Comparison of ENCODE assay signal across 1 cellular context in the genomic region with DNA sequence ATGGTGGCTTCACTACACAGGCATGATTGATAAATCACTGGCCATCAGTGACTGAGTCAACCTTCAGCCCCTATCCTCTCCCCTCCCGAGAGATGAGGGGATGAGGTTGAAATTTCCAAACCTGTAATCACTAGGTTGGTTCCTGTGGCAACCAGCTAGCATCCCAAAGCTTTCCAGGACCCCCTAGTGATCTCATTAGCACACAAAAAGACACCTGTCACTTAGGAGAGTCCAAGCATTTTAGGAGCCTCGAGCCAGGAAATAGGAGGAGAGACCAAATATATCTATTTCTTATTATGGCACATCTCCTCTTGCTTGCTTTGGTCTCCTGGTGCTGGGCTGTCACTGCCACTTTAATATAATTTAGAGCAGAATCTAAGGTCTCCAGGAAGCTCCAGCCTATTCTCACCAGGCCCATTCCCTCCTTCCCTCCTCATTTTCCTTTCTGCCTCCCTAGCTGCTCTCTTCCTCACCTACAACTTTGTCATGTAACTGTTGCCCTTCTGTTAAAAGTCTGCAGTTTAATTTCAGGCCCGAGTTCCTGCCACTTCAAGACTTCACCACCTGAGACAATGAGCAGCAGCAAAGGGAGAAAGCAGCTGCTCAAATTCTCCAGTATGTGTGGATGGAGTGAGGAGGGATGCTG.
TF ChIP-seq lines count a peak whose summit lies in the region.

No MANE protein-coding gene starts in this region.

TF ChIP-seq in GM23338, 12 proteins besides CTCF, POLR2A, EP300 and RAD21 (continued from another document):
- TF ChIP-seq, protein P1, sequence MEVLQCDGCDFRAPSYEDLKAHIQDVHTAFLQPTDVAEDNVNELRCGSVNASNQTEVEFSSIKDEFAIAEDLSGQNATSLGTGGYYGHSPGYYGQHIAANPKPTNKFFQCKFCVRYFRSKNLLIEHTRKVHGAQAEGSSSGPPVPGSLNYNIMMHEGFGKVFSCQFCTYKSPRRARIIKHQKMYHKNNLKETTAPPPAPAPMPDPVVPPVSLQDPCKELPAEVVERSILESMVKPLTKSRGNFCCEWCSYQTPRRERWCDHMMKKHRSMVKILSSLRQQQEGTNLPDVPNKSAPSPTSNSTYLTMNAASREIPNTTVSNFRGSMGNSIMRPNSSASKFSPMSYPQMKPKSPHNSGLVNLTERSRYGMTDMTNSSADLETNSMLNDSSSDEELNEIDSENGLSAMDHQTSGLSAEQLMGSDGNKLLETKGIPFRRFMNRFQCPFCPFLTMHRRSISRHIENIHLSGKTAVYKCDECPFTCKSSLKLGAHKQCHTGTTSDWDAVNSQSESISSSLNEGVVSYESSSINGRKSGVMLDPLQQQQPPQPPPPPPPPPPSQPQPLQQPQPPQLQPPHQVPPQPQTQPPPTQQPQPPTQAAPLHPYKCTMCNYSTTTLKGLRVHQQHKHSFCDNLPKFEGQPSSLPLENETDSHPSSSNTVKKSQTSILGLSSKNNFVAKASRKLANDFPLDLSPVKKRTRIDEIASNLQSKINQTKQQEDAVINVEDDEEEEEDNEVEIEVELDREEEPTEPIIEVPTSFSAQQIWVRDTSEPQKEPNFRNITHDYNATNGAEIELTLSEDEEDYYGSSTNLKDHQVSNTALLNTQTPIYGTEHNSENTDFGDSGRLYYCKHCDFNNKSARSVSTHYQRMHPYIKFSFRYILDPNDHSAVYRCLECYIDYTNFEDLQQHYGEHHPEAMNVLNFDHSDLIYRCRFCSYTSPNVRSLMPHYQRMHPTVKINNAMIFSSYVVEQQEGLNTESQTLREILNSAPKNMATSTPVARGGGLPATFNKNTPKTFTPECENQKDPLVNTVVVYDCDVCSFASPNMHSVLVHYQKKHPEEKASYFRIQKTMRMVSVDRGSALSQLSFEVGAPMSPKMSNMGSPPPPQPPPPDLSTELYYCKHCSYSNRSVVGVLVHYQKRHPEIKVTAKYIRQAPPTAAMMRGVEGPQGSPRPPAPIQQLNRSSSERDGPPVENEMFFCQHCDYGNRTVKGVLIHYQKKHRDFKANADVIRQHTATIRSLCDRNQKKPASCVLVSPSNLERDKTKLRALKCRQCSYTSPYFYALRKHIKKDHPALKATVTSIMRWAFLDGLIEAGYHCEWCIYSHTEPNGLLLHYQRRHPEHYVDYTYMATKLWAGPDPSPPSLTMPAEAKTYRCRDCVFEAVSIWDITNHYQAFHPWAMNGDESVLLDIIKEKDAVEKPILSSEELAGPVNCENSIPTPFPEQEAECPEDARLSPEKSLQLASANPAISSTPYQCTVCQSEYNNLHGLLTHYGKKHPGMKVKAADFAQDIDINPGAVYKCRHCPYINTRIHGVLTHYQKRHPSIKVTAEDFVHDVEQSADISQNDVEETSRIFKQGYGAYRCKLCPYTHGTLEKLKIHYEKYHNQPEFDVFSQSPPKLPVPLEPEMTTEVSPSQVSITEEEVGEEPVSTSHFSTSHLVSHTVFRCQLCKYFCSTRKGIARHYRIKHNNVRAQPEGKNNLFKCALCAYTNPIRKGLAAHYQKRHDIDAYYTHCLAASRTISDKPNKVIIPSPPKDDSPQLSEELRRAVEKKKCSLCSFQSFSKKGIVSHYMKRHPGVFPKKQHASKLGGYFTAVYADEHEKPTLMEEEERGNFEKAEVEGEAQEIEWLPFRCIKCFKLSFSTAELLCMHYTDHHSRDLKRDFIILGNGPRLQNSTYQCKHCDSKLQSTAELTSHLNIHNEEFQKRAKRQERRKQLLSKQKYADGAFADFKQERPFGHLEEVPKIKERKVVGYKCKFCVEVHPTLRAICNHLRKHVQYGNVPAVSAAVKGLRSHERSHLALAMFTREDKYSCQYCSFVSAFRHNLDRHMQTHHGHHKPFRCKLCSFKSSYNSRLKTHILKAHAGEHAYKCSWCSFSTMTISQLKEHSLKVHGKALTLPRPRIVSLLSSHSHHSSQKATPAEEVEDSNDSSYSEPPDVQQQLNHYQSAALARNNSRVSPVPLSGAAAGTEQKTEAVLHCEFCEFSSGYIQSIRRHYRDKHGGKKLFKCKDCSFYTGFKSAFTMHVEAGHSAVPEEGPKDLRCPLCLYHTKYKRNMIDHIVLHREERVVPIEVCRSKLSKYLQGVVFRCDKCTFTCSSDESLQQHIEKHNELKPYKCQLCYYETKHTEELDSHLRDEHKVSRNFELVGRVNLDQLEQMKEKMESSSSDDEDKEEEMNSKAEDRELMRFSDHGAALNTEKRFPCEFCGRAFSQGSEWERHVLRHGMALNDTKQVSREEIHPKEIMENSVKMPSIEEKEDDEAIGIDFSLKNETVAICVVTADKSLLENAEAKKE (CRISPR knock-in tag; IDR thresholded peaks at IDR 0.05): no peak
- TF ChIP-seq ZNF331 (CRISPR knock-in tag; IDR thresholded peaks at IDR 0.05; ENCODE audit: low read depth) (no peak), EZH2 (IDR thresholded peaks at IDR 0.05; ENCODE audit: low read depth, unreplicated experiment) (no peak), POLR2AphosphoS5 (IDR thresholded peaks at IDR 0.05; ENCODE audit: low read depth) (no peak), JUNB (IDR thresholded peaks at IDR 0.05; ENCODE audit: unreplicated experiment) (no peak), NANOG (IDR thresholded peaks at IDR 0.05; ENCODE audit: borderline replicate concordance) (no peak), EZH2phosphoT487 (IDR thresholded peaks at IDR 0.05; ENCODE audit: unreplicated experiment) (no peak), CREB1 (CRISPR knock-in tag; IDR thresholded peaks at IDR 0.05; ENCODE audit: low read depth) (no peak)
- TF ChIP-seq, protein P2, sequence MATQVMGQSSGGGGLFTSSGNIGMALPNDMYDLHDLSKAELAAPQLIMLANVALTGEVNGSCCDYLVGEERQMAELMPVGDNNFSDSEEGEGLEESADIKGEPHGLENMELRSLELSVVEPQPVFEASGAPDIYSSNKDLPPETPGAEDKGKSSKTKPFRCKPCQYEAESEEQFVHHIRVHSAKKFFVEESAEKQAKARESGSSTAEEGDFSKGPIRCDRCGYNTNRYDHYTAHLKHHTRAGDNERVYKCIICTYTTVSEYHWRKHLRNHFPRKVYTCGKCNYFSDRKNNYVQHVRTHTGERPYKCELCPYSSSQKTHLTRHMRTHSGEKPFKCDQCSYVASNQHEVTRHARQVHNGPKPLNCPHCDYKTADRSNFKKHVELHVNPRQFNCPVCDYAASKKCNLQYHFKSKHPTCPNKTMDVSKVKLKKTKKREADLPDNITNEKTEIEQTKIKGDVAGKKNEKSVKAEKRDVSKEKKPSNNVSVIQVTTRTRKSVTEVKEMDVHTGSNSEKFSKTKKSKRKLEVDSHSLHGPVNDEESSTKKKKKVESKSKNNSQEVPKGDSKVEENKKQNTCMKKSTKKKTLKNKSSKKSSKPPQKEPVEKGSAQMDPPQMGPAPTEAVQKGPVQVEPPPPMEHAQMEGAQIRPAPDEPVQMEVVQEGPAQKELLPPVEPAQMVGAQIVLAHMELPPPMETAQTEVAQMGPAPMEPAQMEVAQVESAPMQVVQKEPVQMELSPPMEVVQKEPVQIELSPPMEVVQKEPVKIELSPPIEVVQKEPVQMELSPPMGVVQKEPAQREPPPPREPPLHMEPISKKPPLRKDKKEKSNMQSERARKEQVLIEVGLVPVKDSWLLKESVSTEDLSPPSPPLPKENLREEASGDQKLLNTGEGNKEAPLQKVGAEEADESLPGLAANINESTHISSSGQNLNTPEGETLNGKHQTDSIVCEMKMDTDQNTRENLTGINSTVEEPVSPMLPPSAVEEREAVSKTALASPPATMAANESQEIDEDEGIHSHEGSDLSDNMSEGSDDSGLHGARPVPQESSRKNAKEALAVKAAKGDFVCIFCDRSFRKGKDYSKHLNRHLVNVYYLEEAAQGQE (IDR thresholded peaks at IDR 0.05; ENCODE audit: unreplicated experiment): no peak
- TF ChIP-seq, protein P3, sequence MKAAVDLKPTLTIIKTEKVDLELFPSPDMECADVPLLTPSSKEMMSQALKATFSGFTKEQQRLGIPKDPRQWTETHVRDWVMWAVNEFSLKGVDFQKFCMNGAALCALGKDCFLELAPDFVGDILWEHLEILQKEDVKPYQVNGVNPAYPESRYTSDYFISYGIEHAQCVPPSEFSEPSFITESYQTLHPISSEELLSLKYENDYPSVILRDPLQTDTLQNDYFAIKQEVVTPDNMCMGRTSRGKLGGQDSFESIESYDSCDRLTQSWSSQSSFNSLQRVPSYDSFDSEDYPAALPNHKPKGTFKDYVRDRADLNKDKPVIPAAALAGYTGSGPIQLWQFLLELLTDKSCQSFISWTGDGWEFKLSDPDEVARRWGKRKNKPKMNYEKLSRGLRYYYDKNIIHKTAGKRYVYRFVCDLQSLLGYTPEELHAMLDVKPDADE (IDR thresholded peaks at IDR 0.05): no peak
